Comparison of ENCODE assay signal across 19 cellular contexts in genomic region chr3:140166908-140167599, GRCh38.
A peak's percentile ranks its signal among the peaks of the same experiment; 100 is the strongest.
DNase-seq lines count a peak whose midpoint lies in the region; ATAC-seq and FAIRE-seq lines count a peak whose summit lies in the region.
"Had no signal": no experiment of that assay in that cellular context is flagged by ENCODE, and none has a peak within 500 bp of the region (broad histone marks: within the 10 kb centered on the region; RNA-seq: fewer than 3 reads in every experiment).

No MANE protein-coding gene starts in this region.

- H3K4me3 Mint-ChIP-seq in activated CD4-positive, alpha-beta memory T cell treated with anti-CD3 and anti-CD28 coated beads for 36 hours = no peak overlapping the region
- H3K4me3 Mint-ChIP-seq: CD14-positive monocyte had no signal

- H3K27me3 ChIP-seq in aorta (ENCODE audit: control insufficient read depth in 1 of 2, insufficient read depth in 2 of 2, low read length in 1 of 2) = no peaks in the 10 kb centered on the region

- H3K27me3 Mint-ChIP-seq in activated CD4-positive, alpha-beta memory T cell treated with anti-CD3 and anti-CD28 coated beads for 36 hours = no peaks in the 10 kb centered on the region

- peaks cover 0 to 3% of the 10 kb centered on the region in 2 donors for H3K4me1 ChIP-seq in aorta (ENCODE audit: control insufficient read depth in 1 of 2, insufficient read depth in 2 of 2, low read length in 2 of 2)
- H3K4me1 ChIP-seq: Caco-2 had no signal

- peak; percentile 69 for ATAC-seq in aorta (ENCODE audit: low FRiP score)
- ATAC-seq: PC-3 had no signal

- no peaks in the 10 kb centered on the region for H3K36me3 Mint-ChIP-seq in activated CD4-positive, alpha-beta memory T cell treated with anti-CD3 and anti-CD28 coated beads for 36 hours
- H3K36me3 Mint-ChIP-seq: CD14-positive monocyte had no signal

- no peaks in the 10 kb centered on the region for H3K4me1 Mint-ChIP-seq in activated CD4-positive, alpha-beta memory T cell treated with anti-CD3 and anti-CD28 coated beads for 36 hours (ENCODE audit: low read depth)
- H3K4me1 Mint-ChIP-seq: CD14-positive monocyte had no signal

- DNase-seq in NOMO-1 treated with DMSO at 0.1 percent for 48 hours (lab: John Stamatoyannopoulos, UW; ENCODE audit: unreplicated experiment) (peak; percentile 14), NOMO-1 treated with dmso at 0.1 percent for 144 hours (lab: John Stamatoyannopoulos, UW; ENCODE audit: unreplicated experiment) (no peak), OCI-M1 (lab: John Stamatoyannopoulos, UW) (peak; percentile 12), fibroblast of peridontal ligament (ENCODE audit: extremely low read depth) (peak; percentile 76), aorta (no peak), frontal cortex (ENCODE audit: low spot score in 2 of 2) (no peak), kidney glomerular epithelial cell (lab: John Stamatoyannopoulos, UW) (no peak)
- no peak for DNase-seq in activated CD4-positive, alpha-beta memory T cell treated with anti-CD3 and anti-CD28 coated beads for 36 hours
- DNase-seq: 8988T, Caco-2, DMS53, HCEC 1CT, Kasumi-1, NCI-H1048, NCI-H2227 treated with DMSO at 0.1 percent for 48 hours, NCI-H526 treated with DMSO at 0.1 percent for 48 hours, PC-3, SK-N-SH had no signal

- H3K27ac ChIP-seq in aorta (ENCODE audit: low read depth in 1 of 2, low read length in 2 of 2) = no peak overlapping the region

- intact Hi-C loops in aorta (cut with DNase I) = no loop called here
- intact Hi-C loops in activated CD4-positive, alpha-beta memory T cell treated with anti-CD3 and anti-CD28 coated beads for 36 hours (cut with micrococcal nuclease) = no loop called here

- 64 to 65% methylated on average over 5 of the region's 5 CpGs for WGBS in aorta, 2 donors

- CTCF ChIA-PET in activated CD4-positive, alpha-beta memory T cell treated with anti-CD3 and anti-CD28 coated beads for 36 hours (lab: Charles Lee) = no interaction called here

- H3K36me3 ChIP-seq in aorta (ENCODE audit: control insufficient read depth in 1 of 2, insufficient read depth in 2 of 2, low read length in 1 of 2) = no peaks in the 10 kb centered on the region

- POLR2A ChIA-PET in activated CD4-positive, alpha-beta memory T cell treated with anti-CD3 and anti-CD28 coated beads for 36 hours (lab: Charles Lee) = no interaction called here

- H3K9me3 ChIP-seq in aorta (ENCODE audit: control insufficient read depth, low read length) = no peaks in the 10 kb centered on the region
- H3K9me3 ChIP-seq: Caco-2 had no signal

- FAIRE-seq in frontal cortex (lab: Jason Lieb, UNC) = no peak

- H3K9me3 Mint-ChIP-seq in activated CD4-positive, alpha-beta memory T cell treated with anti-CD3 and anti-CD28 coated beads for 36 hours = no peaks in the 10 kb centered on the region
- H3K9me3 Mint-ChIP-seq: CD14-positive monocyte had no signal

- no peak overlapping the region for H3K4me3 ChIP-seq in aorta (ENCODE audit: low read length in 2 of 2)

- no peak overlapping the region for H3K27ac Mint-ChIP-seq in activated CD4-positive, alpha-beta memory T cell treated with anti-CD3 and anti-CD28 coated beads for 36 hours
- H3K27ac Mint-ChIP-seq: CD14-positive monocyte had no signal

Comparison
In these comparisons a context has a peak if more than half of its experiments do, and no peak if none do; other contexts are left out.
1. DNase-seq: peak in NOMO-1 treated with DMSO at 0.1 percent for 48 hours (single experiment), OCI-M1 (single experiment) and fibroblast of peridontal ligament (single experiment); none in NOMO-1 treated with dmso at 0.1 percent for 144 hours (single experiment), aorta (0 of 2), activated CD4-positive, alpha-beta memory T cell treated with anti-CD3 and anti-CD28 coated beads for 36 hours (single experiment), frontal cortex (0 of 2) and kidney glomerular epithelial cell (single experiment).